ENCODE assay signal across 1 cellular context in the genomic region with DNA sequence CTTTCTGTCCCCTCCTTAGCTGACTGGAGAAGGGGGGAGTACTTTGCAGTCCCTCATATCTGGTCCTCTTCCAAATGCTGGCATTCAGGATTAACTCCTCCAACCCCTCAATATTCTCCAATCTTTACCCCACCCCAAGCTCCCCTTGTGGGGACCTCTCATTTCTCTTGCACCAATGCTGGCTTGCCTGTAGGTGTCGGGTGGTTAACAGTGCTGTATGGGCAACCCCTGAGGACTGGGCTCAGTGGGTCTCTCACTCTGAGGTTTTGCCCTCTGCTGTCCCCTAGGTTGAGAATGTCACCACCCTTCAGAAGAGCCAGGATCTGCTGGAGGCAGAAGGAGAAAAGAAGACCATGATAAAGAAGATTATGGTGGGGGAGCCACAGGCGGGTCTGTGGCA.
TF ChIP-seq lines count a peak whose summit lies in the region.

No MANE protein-coding gene starts in this region.

TF ChIP-seq in H1, 55 proteins besides CTCF, POLR2A, EP300 and RAD21:
- no peak for TF ChIP-seq POU5F1 (IDR thresholded peaks at IDR 0.05; ENCODE audit: low read depth, low read length)
- TF ChIP-seq BRCA1 (IDR thresholded peaks at IDR 0.05; ENCODE audit: low read depth, low read length), result no peak
- no peak for TF ChIP-seq CHD2 (IDR thresholded peaks at IDR 0.05; ENCODE audit: low read length)
- no peak for TF ChIP-seq SAP30 (IDR thresholded peaks at IDR 0.05; ENCODE audit: insufficient read depth, insufficient replicate concordance, low read length)
- no peak for TF ChIP-seq KDM4A (IDR thresholded peaks at IDR 0.05; ENCODE audit: low read depth, low read length, severe bottlenecking)
- TF ChIP-seq RFX5 (IDR thresholded peaks at IDR 0.05; ENCODE audit: borderline replicate concordance, low read depth, low read length), result no peak
- TF ChIP-seq GTF2F1 (IDR thresholded peaks at IDR 0.05; ENCODE audit: borderline replicate concordance, low read depth, low read length), result no peak
- no peak for TF ChIP-seq CTBP2 (IDR thresholded peaks at IDR 0.05; ENCODE audit: borderline replicate concordance, insufficient read depth, insufficient read length, low read length)
- TF ChIP-seq ASH2L (IDR thresholded peaks at IDR 0.05; ENCODE audit: low read length), result no peak
- no peak for TF ChIP-seq SIX5 (IDR thresholded peaks at IDR 0.05; ENCODE audit: low read depth, low read length)
- no peak for TF ChIP-seq YY1 (IDR thresholded peaks at IDR 0.05; ENCODE audit: low read depth, low read length)
- TF ChIP-seq, protein P1, sequence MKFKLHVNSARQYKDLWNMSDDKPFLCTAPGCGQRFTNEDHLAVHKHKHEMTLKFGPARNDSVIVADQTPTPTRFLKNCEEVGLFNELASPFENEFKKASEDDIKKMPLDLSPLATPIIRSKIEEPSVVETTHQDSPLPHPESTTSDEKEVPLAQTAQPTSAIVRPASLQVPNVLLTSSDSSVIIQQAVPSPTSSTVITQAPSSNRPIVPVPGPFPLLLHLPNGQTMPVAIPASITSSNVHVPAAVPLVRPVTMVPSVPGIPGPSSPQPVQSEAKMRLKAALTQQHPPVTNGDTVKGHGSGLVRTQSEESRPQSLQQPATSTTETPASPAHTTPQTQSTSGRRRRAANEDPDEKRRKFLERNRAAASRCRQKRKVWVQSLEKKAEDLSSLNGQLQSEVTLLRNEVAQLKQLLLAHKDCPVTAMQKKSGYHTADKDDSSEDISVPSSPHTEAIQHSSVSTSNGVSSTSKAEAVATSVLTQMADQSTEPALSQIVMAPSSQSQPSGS (IDR thresholded peaks at IDR 0.05; ENCODE audit: low read length), result no peak
- no peak for TF ChIP-seq SIRT6 (IDR thresholded peaks at IDR 0.05; ENCODE audit: low read length)
- no peak for TF ChIP-seq CHD1 (IDR thresholded peaks at IDR 0.05; ENCODE audit: low read depth, low read length)
